27 cellular contexts compared by ENCODE assay signal in genomic region chr2:100814453-100814852, GRCh38. TPM values are rescaled to one million over a fixed set of nuclear protein-coding genes. Genes with fewer than 3 reads are reported as not detected.
DNase-seq lines count a peak whose midpoint lies in the region; ATAC-seq lines count a peak whose summit lies in the region.
"Had no signal": no experiment of that assay in that cellular context is flagged by ENCODE, and none has a peak within 500 bp of the region (broad histone marks: within the 10 kb centered on the region; RNA-seq: fewer than 3 reads in every experiment).

No MANE protein-coding gene starts in this region.

- ATAC-seq in right cardiac atrium: no peak
- ATAC-seq in left ventricle myocardium superior: no peak
- no peak for ATAC-seq in stimulated activated naive B cell treated with anti-CD40 and anti-IgM and Interleukin-4, amounts not matched to agents 10 μg/mL and 1 μg/mL and 100 μg/mL, for 72 hours (replicated peaks)
- ATAC-seq: GM12878, HCT116, K562, natural killer cell, upper lobe of right lung had no signal

- peaks cover 23% of the 10 kb centered on the region for H3K27me3 Mint-ChIP-seq in activated T-helper 2 cell treated with anti-CD3 and anti-CD28 coated beads, Interferon-gamma antibody, Interleukin-2, Interleukin-4, amounts not matched to agents 10 μg/mL and 5 μg/mL and 100 μg/mL, durations not matched to agents 14 hours and 24 hours and 36 hours (ENCODE audit: low read depth)
- peaks cover 57 to 67% of the 10 kb centered on the region in 2 donors for H3K27me3 Mint-ChIP-seq in stimulated activated naive B cell treated with anti-CD40 and anti-IgM and Interleukin-4, amounts not matched to agents 10 μg/mL and 1 μg/mL and 100 μg/mL, for 72 hours
- peaks cover 14 to 40% of the 10 kb centered on the region in 2 donors for H3K27me3 Mint-ChIP-seq in CD8-positive, alpha-beta memory T cell

- peaks cover 10% of the 10 kb centered on the region for H3K4me1 ChIP-seq in right cardiac atrium (ENCODE audit: control insufficient read depth, insufficient read depth, low read length)
- H3K4me1 ChIP-seq in mucosa of rectum (ENCODE audit: control insufficient read depth in 2 of 2, insufficient read depth in 2 of 2, low read length in 2 of 2): peaks cover 11 to 18% of the 10 kb centered on the region in 2 donors
- H3K4me1 ChIP-seq in CD8-positive, alpha-beta memory T cell (ENCODE audit: insufficient read depth, low read length): peaks cover 24% of the 10 kb centered on the region

- H3K27ac ChIP-seq in right cardiac atrium (ENCODE audit: low read length) (peak overlapping the region; percentile 65), mucosa of rectum (ENCODE audit: low read depth in 2 of 2, low read length in 2 of 2) (peak overlapping the region; percentile 78 to 87)
- H3K27ac ChIP-seq in CD8-positive, alpha-beta memory T cell (ENCODE audit: low read depth, low read length): no peak overlapping the region
- H3K27ac ChIP-seq: PC-9, spleen, upper lobe of right lung had no signal

- no peak overlapping the region for H3K4me3 Mint-ChIP-seq in activated T-helper 2 cell treated with anti-CD3 and anti-CD28 coated beads, Interferon-gamma antibody, Interleukin-2, Interleukin-4, amounts not matched to agents 10 μg/mL and 5 μg/mL and 100 μg/mL, durations not matched to agents 14 hours and 24 hours and 36 hours (ENCODE audit: low read depth)
- no peak overlapping the region for H3K4me3 Mint-ChIP-seq in stimulated activated naive B cell treated with anti-CD40 and anti-IgM and Interleukin-4, amounts not matched to agents 10 μg/mL and 1 μg/mL and 100 μg/mL, for 72 hours
- H3K4me3 Mint-ChIP-seq in CD8-positive, alpha-beta memory T cell: no peak overlapping the region
- H3K4me3 Mint-ChIP-seq: CD4-positive, alpha-beta T cell; natural killer cell had no signal

- CTCF ChIA-PET in CD8-positive, alpha-beta memory T cell (lab: Charles Lee): no interaction called here

- peak overlapping the region in 1 of 2 donors; percentile 45 for H3K9ac ChIP-seq in mucosa of rectum (ENCODE audit: low read depth in 1 of 2, low read length in 2 of 2)

- peak overlapping the region; percentile 18 for H3K27ac Mint-ChIP-seq in activated T-helper 2 cell treated with anti-CD3 and anti-CD28 coated beads, Interferon-gamma antibody, Interleukin-2, Interleukin-4, amounts not matched to agents 10 μg/mL and 5 μg/mL and 100 μg/mL, durations not matched to agents 14 hours and 24 hours and 36 hours
- no peak overlapping the region for H3K27ac Mint-ChIP-seq in stimulated activated naive B cell treated with anti-CD40 and anti-IgM and Interleukin-4, amounts not matched to agents 10 μg/mL and 1 μg/mL and 100 μg/mL, for 72 hours
- H3K27ac Mint-ChIP-seq in CD8-positive, alpha-beta memory T cell: no peak overlapping the region
- H3K27ac Mint-ChIP-seq: natural killer cell had no signal

- DNase-seq in right cardiac atrium (no peak), left ventricle myocardium superior (no peak), dedifferentiated amniotic fluid mesenchymal stem cell (ENCODE audit: extremely low spot score) (no peak)
- DNase-seq in activated T-helper 2 cell treated with anti-CD3 and anti-CD28 coated beads, Interferon-gamma antibody, Interleukin-2, Interleukin-4, amounts not matched to agents 10 μg/mL and 5 μg/mL and 100 μg/mL, durations not matched to agents 14 hours and 24 hours and 36 hours (ENCODE audit: low spot score): no peak
- DNase-seq in stimulated activated naive B cell treated with anti-CD40 and anti-IgM and Interleukin-4, amounts not matched to agents 10 μg/mL and 1 μg/mL and 100 μg/mL, for 72 hours: no peak
- DNase-seq in CD8-positive, alpha-beta memory T cell: no peak
- DNase-seq: activated CD4-positive, alpha-beta T cell treated with anti-CD3 and anti-CD28 coated beads, Interleukin-2, amount 50 U/mL, for 48 hours; activated CD8-positive, alpha-beta memory T cell treated with anti-CD3 and anti-CD28 coated beads, Interleukin-2, amount 50 U/mL, for 4 hours; CD4-positive, alpha-beta T cell; effector memory CD4-positive, alpha-beta T cell; EL; kidney glomerular epithelial cell; mesenchymal stem cell; MG63; natural killer cell; NCI-H2029; NCI-H526 treated with DMSO at 0.1 percent for 48 hours; occipital lobe; PC-9; SHP77 treated with DMSO at 0.1 percent for 48 hours; spleen; T-helper 9 cell; upper lobe of right lung had no signal

- H3K36me3 ChIP-seq in mucosa of rectum (ENCODE audit: control insufficient read depth in 2 of 2, insufficient read depth in 2 of 2, low read length in 2 of 2): no peaks in the 10 kb centered on the region
- H3K36me3 ChIP-seq in CD8-positive, alpha-beta memory T cell (ENCODE audit: insufficient read depth, low read length): no peaks in the 10 kb centered on the region
- H3K36me3 ChIP-seq: MG63, spleen, upper lobe of right lung had no signal

- POLR2A ChIA-PET in CD8-positive, alpha-beta memory T cell (lab: Charles Lee): no interaction called here

- WGBS in right cardiac atrium: 96% methylated on average over 3 of the region's 3 CpGs

- intact Hi-C loops in right cardiac atrium (cut with DNase I) (loop anchor here in 2 of 4 donors (10.0 kb wide), 2 partner anchors 170 to 200 kb away; no protein-coding TSS in a partner anchor), left ventricle myocardium superior (cut with micrococcal nuclease) (loop anchor here (10.0 kb wide), 1 partner anchor 170 kb away; no protein-coding TSS in a partner anchor)
- intact Hi-C loops in activated T-helper 2 cell treated with anti-CD3 and anti-CD28 coated beads, Interferon-gamma antibody, Interleukin-2, Interleukin-4, amounts not matched to agents 10 μg/mL and 5 μg/mL and 100 μg/mL, durations not matched to agents 14 hours and 24 hours and 36 hours (cut with micrococcal nuclease): loop anchor here (10.0 kb wide), 2 partner anchors 180 to 230 kb away; no protein-coding TSS in a partner anchor

- no peaks in the 10 kb centered on the region for H3K9me3 Mint-ChIP-seq in activated T-helper 2 cell treated with anti-CD3 and anti-CD28 coated beads, Interferon-gamma antibody, Interleukin-2, Interleukin-4, amounts not matched to agents 10 μg/mL and 5 μg/mL and 100 μg/mL, durations not matched to agents 14 hours and 24 hours and 36 hours
- H3K9me3 Mint-ChIP-seq in stimulated activated naive B cell treated with anti-CD40 and anti-IgM and Interleukin-4, amounts not matched to agents 10 μg/mL and 1 μg/mL and 100 μg/mL, for 72 hours: peaks cover 0 to 3% of the 10 kb centered on the region in 2 donors
- no peaks in the 10 kb centered on the region for H3K9me3 Mint-ChIP-seq in CD8-positive, alpha-beta memory T cell
- H3K9me3 Mint-ChIP-seq: CD4-positive, alpha-beta T cell; natural killer cell had no signal

- H3K27me3 ChIP-seq in right cardiac atrium (ENCODE audit: control insufficient read depth, insufficient read depth): no peaks in the 10 kb centered on the region
- no peaks in the 10 kb centered on the region for H3K27me3 ChIP-seq in mucosa of rectum (ENCODE audit: control insufficient read depth in 2 of 2, insufficient read depth in 2 of 2, low read length in 2 of 2)
- no peaks in the 10 kb centered on the region for H3K27me3 ChIP-seq in CD8-positive, alpha-beta memory T cell (ENCODE audit: insufficient read depth, low read length, poor library complexity, severe bottlenecking)
- H3K27me3 ChIP-seq: MG63 had no signal

- H3K9me3 ChIP-seq in right cardiac atrium (ENCODE audit: control insufficient read depth, low read length): no peaks in the 10 kb centered on the region
- no peaks in the 10 kb centered on the region for H3K9me3 ChIP-seq in mucosa of rectum (ENCODE audit: control insufficient read depth in 2 of 2, low read length in 2 of 2)
- no peaks in the 10 kb centered on the region for H3K9me3 ChIP-seq in CD8-positive, alpha-beta memory T cell (ENCODE audit: low read length)
- H3K9me3 ChIP-seq: MG63, spleen, upper lobe of right lung had no signal

- H3K4me1 Mint-ChIP-seq in activated T-helper 2 cell treated with anti-CD3 and anti-CD28 coated beads, Interferon-gamma antibody, Interleukin-2, Interleukin-4, amounts not matched to agents 10 μg/mL and 5 μg/mL and 100 μg/mL, durations not matched to agents 14 hours and 24 hours and 36 hours (ENCODE audit: low read depth): peaks cover 32% of the 10 kb centered on the region
- peaks cover 3 to 4% of the 10 kb centered on the region in 2 donors for H3K4me1 Mint-ChIP-seq in stimulated activated naive B cell treated with anti-CD40 and anti-IgM and Interleukin-4, amounts not matched to agents 10 μg/mL and 1 μg/mL and 100 μg/mL, for 72 hours
- H3K4me1 Mint-ChIP-seq in CD8-positive, alpha-beta memory T cell: peaks cover 6 to 25% (median 14%) of the 10 kb centered on the region in 3 donors

- H3K4me3 ChIP-seq in right cardiac atrium (ENCODE audit: low read length): no peak overlapping the region
- H3K4me3 ChIP-seq in mucosa of rectum (ENCODE audit: low read length in 2 of 2): peak overlapping the region; percentile 48 to 56
- no peak overlapping the region for H3K4me3 ChIP-seq in CD8-positive, alpha-beta memory T cell (ENCODE audit: low read length)
- H3K4me3 ChIP-seq: GM12878, K562, MG63, PC-9, spleen, upper lobe of right lung had no signal

- no peaks in the 10 kb centered on the region for H3K36me3 Mint-ChIP-seq in activated T-helper 2 cell treated with anti-CD3 and anti-CD28 coated beads, Interferon-gamma antibody, Interleukin-2, Interleukin-4, amounts not matched to agents 10 μg/mL and 5 μg/mL and 100 μg/mL, durations not matched to agents 14 hours and 24 hours and 36 hours (ENCODE audit: low read depth)
- H3K36me3 Mint-ChIP-seq in stimulated activated naive B cell treated with anti-CD40 and anti-IgM and Interleukin-4, amounts not matched to agents 10 μg/mL and 1 μg/mL and 100 μg/mL, for 72 hours: peaks cover 0 to 2% of the 10 kb centered on the region in 2 donors
- H3K36me3 Mint-ChIP-seq in CD8-positive, alpha-beta memory T cell: peaks cover 0 to 2% (median 0%) of the 10 kb centered on the region in 3 donors
- H3K36me3 Mint-ChIP-seq: natural killer cell had no signal

RNA-seq across cellular contexts. Expression of gene NPAS2, which starts 5.5 kb away (rescaled TPM):
- total RNA-seq in right cardiac atrium: 10 to 100 TPM; 39.1 to 53.4 (median 43.3) TPM
- 36.8 TPM for polyA plus RNA-seq in right cardiac atrium
- 40.9 TPM for total RNA-seq in left ventricle myocardium superior
- total RNA-seq in activated T-helper 2 cell treated with anti-CD3 and anti-CD28 coated beads, Interferon-gamma antibody, Interleukin-2, Interleukin-4, amounts not matched to agents 10 μg/mL and 5 μg/mL and 100 μg/mL, durations not matched to agents 14 hours and 24 hours and 36 hours: 4.2 and 5.6 TPM in 2 replicates
- total RNA-seq in CD8-positive, alpha-beta memory T cell: 1 to 10 TPM in 1 of 2 experiments, under 1 TPM in 1; 0.75 to 1.8 TPM
- 1.1 TPM for polyA plus RNA-seq in CD8-positive, alpha-beta memory T cell
- total RNA-seq: natural killer cell had no signal
- polyA plus RNA-seq: GM12878 had no signal

Comparison
In these comparisons a context has a peak if more than half of its experiments do, and no peak if none do; other contexts are left out.
1. H3K4me3 ChIP-seq: peak in mucosa of rectum (2 of 2); none in right cardiac atrium (single experiment) and CD8-positive, alpha-beta memory T cell (single experiment).